In the genomic region with DNA sequence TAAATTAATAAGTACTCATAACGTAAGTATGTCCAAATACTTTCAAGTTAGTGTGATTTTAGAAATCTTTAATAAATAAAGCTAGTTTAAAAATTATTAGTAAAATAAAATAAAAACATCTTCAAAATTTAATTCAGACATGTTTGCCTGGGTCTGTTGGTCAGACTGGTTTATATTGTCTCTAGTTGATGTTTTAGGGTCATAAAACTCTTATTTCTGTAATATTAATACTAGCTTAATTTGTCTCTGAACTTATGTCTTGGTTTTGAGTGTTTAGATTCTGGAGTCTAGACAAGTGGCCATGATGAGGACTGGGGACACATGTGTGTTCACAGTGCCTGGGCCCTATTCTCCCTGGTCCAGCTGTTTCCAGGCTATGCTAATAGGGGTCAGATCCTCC, we compare ENCODE assay signal across 16 cellular contexts.
A peak's percentile ranks its signal among the peaks of the same experiment; 100 is the strongest.
DNase-seq lines count a peak whose midpoint lies in the region; ATAC-seq, FAIRE-seq and TF ChIP-seq lines count a peak whose summit lies in the region.
"Had no signal": no experiment of that assay in that cellular context is flagged by ENCODE, and none has a peak within 500 bp of the region (broad histone marks: within the 10 kb centered on the region; RNA-seq: fewer than 3 reads in every experiment).

No MANE protein-coding gene starts in this region.

- DNase-seq in NB4 (ENCODE audit: low read depth) (peak; percentile 1), pancreas (no peak), AG08395 (ENCODE audit: low spot score) (no peak), EL (no peak), sciatic nerve (ENCODE audit: low spot score) (no peak)
- DNase-seq: CD8-positive, alpha-beta T cell; COR-L47; DMS153; DMS79 treated with DMSO at 0.1 percent for 48 hours; GF-D8 had no signal

- H3K36me3 ChIP-seq in pancreas: no peaks in the 10 kb centered on the region
- H3K36me3 ChIP-seq: HAP-1 had no signal

- H3K27ac ChIP-seq in pancreas: no peak overlapping the region
- H3K27ac ChIP-seq: A549 had no signal

- H3K4me3 ChIP-seq in NB4 (ENCODE audit: low read depth, low read length) (no peak overlapping the region), pancreas (no peak overlapping the region)
- H3K4me3 ChIP-seq: A549, HAP-1 had no signal

- no peak for TF ChIP-seq CTCF in NB4 (IDR thresholded peaks at IDR 0.05; ENCODE audit: low read depth, low read length)
- TF ChIP-seq CTCF in pancreas (IDR thresholded peaks at IDR 0.05): no peak

- intact Hi-C loops in pancreas (cut with DNase I): no loop called here
- intact Hi-C loops in sciatic nerve (cut with DNase I): no loop called here

- peaks cover 0 to 4% (median 1%) of the 10 kb centered on the region in 4 donors for H3K9me3 ChIP-seq in pancreas
- H3K9me3 ChIP-seq: A549, HAP-1 had no signal

- H3K27me3 ChIP-seq in pancreas: no peaks in the 10 kb centered on the region

- no peak for ATAC-seq in pancreas
- no peak for ATAC-seq in sciatic nerve
- ATAC-seq: A549; CD8-positive, alpha-beta T cell had no signal

- no peaks in the 10 kb centered on the region for H3K4me1 ChIP-seq in pancreas
- H3K4me1 ChIP-seq: A549, HAP-1 had no signal

- no peak for TF ChIP-seq POLR2A in NB4 (IDR thresholded peaks at IDR 0.05; ENCODE audit: extremely low read depth, insufficient read length)

- FAIRE-seq in endometrium (lab: Jason Lieb, UNC) (peak; percentile 39), islet of Langerhans (lab: Jason Lieb, UNC) (peak; percentile 61), pancreas (lab: Jason Lieb, UNC) (peak; percentile 17)
- FAIRE-seq: A549, GM19239, H1 had no signal

- 96 to 98% methylated on average over 1 of the region's 1 CpG for WGBS in pancreas, 2 donors
